ENCODE assay signal across 8 cellular contexts in the genomic region with DNA sequence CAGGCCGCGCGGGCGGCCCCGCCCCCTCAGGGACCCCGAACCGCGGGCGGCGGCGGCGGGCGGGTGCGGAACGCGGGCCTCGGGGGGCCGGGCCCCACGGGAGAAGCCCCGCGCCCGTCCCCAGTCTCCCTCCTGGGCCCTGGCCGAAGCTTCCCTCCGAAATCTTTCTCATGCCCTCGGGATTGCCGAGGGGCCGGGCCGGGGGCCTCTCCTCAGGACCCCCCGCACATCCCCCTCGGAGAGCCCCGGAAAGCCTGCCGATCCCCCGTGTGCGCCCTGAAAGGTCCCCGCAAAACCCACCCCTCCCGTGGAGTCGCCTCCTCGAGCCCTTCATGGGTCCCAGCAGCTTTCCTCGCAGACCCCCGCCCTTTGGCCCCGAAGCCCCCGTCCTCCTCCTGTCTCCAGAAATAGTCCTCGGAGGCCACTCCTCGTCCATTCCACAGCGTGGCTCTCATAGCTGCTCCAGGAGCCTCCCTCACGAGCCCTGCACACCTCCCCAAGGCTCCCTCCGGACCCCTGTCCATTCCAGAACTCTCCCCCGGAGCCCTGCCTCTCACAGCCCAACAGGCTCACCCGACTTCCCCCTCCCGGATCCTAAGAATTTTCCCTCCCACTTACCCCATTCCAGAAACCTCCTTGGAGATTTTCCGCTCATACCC. TPM values are rescaled to one million over a fixed set of nuclear protein-coding genes. Genes with fewer than 3 reads are reported as not detected.
A peak's percentile ranks its signal among the peaks of the same experiment; 100 is the strongest.
DNase-seq lines count a peak whose midpoint lies in the region; ATAC-seq, FAIRE-seq and TF ChIP-seq lines count a peak whose summit lies in the region.

No MANE protein-coding gene starts in this region.

- FAIRE-seq in bronchial epithelial cell (lab: Jason Lieb, UNC), result no peak

- H2AFZ ChIP-seq in KMS-11 (ENCODE audit: low read depth), result no peak overlapping the region

- DNase-seq in CD4-positive, alpha-beta memory T cell, result no peak
- DNase-seq in bronchial epithelial cell (ENCODE audit: low read depth) (no peak), right lobe of liver (peak in 2 of 3 donors; percentile 43 to 66), transverse colon (peak; percentile 21)

- peak overlapping the region; percentile 88 for H3K9ac ChIP-seq in KMS-11

- 3% methylated on average over 20 of the region's 51 CpGs for WGBS in right lobe of liver (ENCODE audit: insufficient coverage, low coverage, low lambda C conversion rate, missing lambda C conversion rate)
- WGBS in transverse colon (ENCODE audit: low coverage in 1 of 2), 2 donors, result 9% methylated on average over 9 of the region's 51 CpGs; no CpG with 5 or more reads in 1 of the 2 donors

- no peaks in the 10 kb centered on the region for H3K27me3 Mint-ChIP-seq in CD4-positive, alpha-beta memory T cell

- H3K4me1 Mint-ChIP-seq in CD4-positive, alpha-beta memory T cell, result peaks cover 51 to 77% (median 63%) of the 10 kb centered on the region in 4 donors

- H4K20me1 ChIP-seq in KMS-11 (ENCODE audit: insufficient read depth), result no peaks in the 10 kb centered on the region

- H3K27me3 ChIP-seq in CD4-positive, alpha-beta memory T cell (ENCODE audit: insufficient read depth, low read length), result no peaks in the 10 kb centered on the region
- H3K27me3 ChIP-seq in KMS-11 (ENCODE audit: insufficient read depth, low read depth) (no peaks in the 10 kb centered on the region), bronchial epithelial cell (ENCODE audit: control insufficient read depth, insufficient read depth, low read length) (no peaks in the 10 kb centered on the region), right lobe of liver (no peaks in the 10 kb centered on the region), transverse colon (no peaks in the 10 kb centered on the region)

- CTCF ChIA-PET in CD4-positive, alpha-beta memory T cell (lab: Charles Lee; ENCODE audit: partially characterized antibody), result interaction anchor here (0.8 to 1.9 kb wide), 7 partner anchors 11 to 93 kb away, joined by 3 to 5 read pairs (median 3); a partner anchor contains a TSS

- H3K4me3 ChIP-seq in CD4-positive, alpha-beta memory T cell (ENCODE audit: low read length in 2 of 2), result peak overlapping the region; percentile 29 to 73
- no peak overlapping the region for H3K4me3 ChIP-seq in KMS-11 (IDR thresholded peaks at IDR 0.05; ENCODE audit: insufficient read depth, low read depth, low read length)
- H3K4me3 ChIP-seq in bronchial epithelial cell (ENCODE audit: low read depth, low read length), result peak overlapping the region; percentile 81
- H3K4me3 ChIP-seq in right lobe of liver, result peak overlapping the region; percentile 54 to 81 (median 64)
- peak overlapping the region; percentile 71 to 100 (median 92) for H3K4me3 ChIP-seq in transverse colon

- peak overlapping the region; percentile 88 to 95 (median 92) for H3K27ac Mint-ChIP-seq in CD4-positive, alpha-beta memory T cell

- no peak for TF ChIP-seq EP300 in transverse colon (IDR thresholded peaks at IDR 0.05; ENCODE audit: low read depth)

- intact Hi-C loops in CD4-positive, alpha-beta memory T cell (cut with micrococcal nuclease), result loop anchor here (1.0 to 5.0 kb wide), 5 partner anchors 49 to 480 kb away; a partner anchor contains a TSS
- intact Hi-C loops in right lobe of liver (cut with DNase I), result no loop called here
- intact Hi-C loops in transverse colon (cut with DNase I; ENCODE audit: low total_unique reads), result loop anchor here (10.0 kb wide), 1 partner anchor 192 kb away; a partner anchor contains a TSS

- H3K36me3 Mint-ChIP-seq in CD4-positive, alpha-beta memory T cell, result peaks cover 4 to 31% of the 10 kb centered on the region in 2 donors

- no peak for ATAC-seq in right lobe of liver
- ATAC-seq in HG02938 (IDR thresholded peaks at IDR 0.05; ENCODE audit: unreplicated experiment), result no peak
- ATAC-seq in GM19328 (IDR thresholded peaks at IDR 0.05; ENCODE audit: unreplicated experiment), result no peak
- ATAC-seq in GM21515 (IDR thresholded peaks at IDR 0.05; ENCODE audit: unreplicated experiment), result no peak

- peak overlapping the region; percentile 77 for H3K27ac ChIP-seq in CD4-positive, alpha-beta memory T cell (ENCODE audit: low read depth, low read length)
- H3K27ac ChIP-seq in KMS-11 (peak overlapping the region; percentile 33; the same call in 1 of the 2 replicates), right lobe of liver (peak overlapping the region; percentile 53 to 86 (median 60)), transverse colon (peak overlapping the region; percentile 83 to 93 (median 88))

- no peak for TF ChIP-seq POLR2A in right lobe of liver (IDR thresholded peaks at IDR 0.05)
- no peak for TF ChIP-seq POLR2A in transverse colon (IDR thresholded peaks at IDR 0.05)

- no peaks in the 10 kb centered on the region for H3K9me3 Mint-ChIP-seq in CD4-positive, alpha-beta memory T cell

- peak overlapping the region; percentile 81 for H3K4me2 ChIP-seq in KMS-11

- H3K79me2 ChIP-seq in KMS-11 (ENCODE audit: insufficient read depth, low read depth), result peaks cover 39% of the 10 kb centered on the region

- peaks cover 57% of the 10 kb centered on the region for H3K4me1 ChIP-seq in CD4-positive, alpha-beta memory T cell (ENCODE audit: insufficient read depth, low read length)
- peaks cover 58% of the 10 kb centered on the region for H3K4me1 ChIP-seq in KMS-11 (ENCODE audit: low read depth, poor library complexity, severe bottlenecking)
- peaks cover 0 to 8% (median 3%) of the 10 kb centered on the region in 4 donors for H3K4me1 ChIP-seq in right lobe of liver
- peaks cover 19 to 44% (median 26%) of the 10 kb centered on the region in 4 donors for H3K4me1 ChIP-seq in transverse colon

- peak overlapping the region; percentile 80 to 88 (median 83) for H3K4me3 Mint-ChIP-seq in CD4-positive, alpha-beta memory T cell

- in situ Hi-C loops in transverse colon (cut with MboI; ENCODE audit: low pct_ligation_motif_present in 1 of 4, low pct_unique_long_range_greater_than_20kb in 1 of 4, low sequenced_read_pairs in 3 of 4), result loop anchor here in 2 of 4 donors (10.0 to 25.0 kb wide), 2 partner anchors 52 to 195 kb away; a partner anchor contains a TSS

- H3K36me3 ChIP-seq in CD4-positive, alpha-beta memory T cell (ENCODE audit: insufficient read depth, low read length), result no peaks in the 10 kb centered on the region
- no peaks in the 10 kb centered on the region for H3K36me3 ChIP-seq in KMS-11 (ENCODE audit: insufficient read depth)
- peaks cover 3% of the 10 kb centered on the region for H3K36me3 ChIP-seq in bronchial epithelial cell (ENCODE audit: control insufficient read depth, insufficient read depth, low read length)
- no peaks in the 10 kb centered on the region for H3K36me3 ChIP-seq in right lobe of liver
- H3K36me3 ChIP-seq in transverse colon, result no peaks in the 10 kb centered on the region

- no peaks in the 10 kb centered on the region for H3K9me3 ChIP-seq in CD4-positive, alpha-beta memory T cell (ENCODE audit: control insufficient read depth in 1 of 2, low read length in 2 of 2)
- H3K9me3 ChIP-seq in right lobe of liver, result no peaks in the 10 kb centered on the region
- no peaks in the 10 kb centered on the region for H3K9me3 ChIP-seq in transverse colon

- POLR2A ChIA-PET in CD4-positive, alpha-beta memory T cell (lab: Charles Lee; ENCODE audit: partially characterized antibody), result interaction anchor here (0.9 to 3.7 kb wide), 16 partner anchors 7 to 102 kb away, joined by 3 to 29 read pairs (median 8); a partner anchor contains a TSS

- TF ChIP-seq CTCF in KMS-11 (conservative IDR thresholded peaks at IDR 0.05; ENCODE audit: low read depth, low read length) (no peak), bronchial epithelial cell (IDR thresholded peaks at IDR 0.05; ENCODE audit: insufficient read depth, low read length, severe bottlenecking) (no peak), right lobe of liver (IDR thresholded peaks at IDR 0.05) (no peak), transverse colon (IDR thresholded peaks at IDR 0.05) (no peak)

RNA-seq across cellular contexts. Expression of a gene that starts 0.6 kb away (rescaled TPM):
- total RNA-seq in CD4-positive, alpha-beta memory T cell, result 10 to 100 TPM; 65.0 to 79.6 TPM
- polyA plus RNA-seq in CD4-positive, alpha-beta memory T cell, result 10 to 100 TPM in 1 of 2 donors, 1 to 10 TPM in 1; 7.3 to 20.2 TPM
- total RNA-seq in bronchial epithelial cell (19.2 and 38.7 TPM in 2 replicates), right lobe of liver (10 to 100 TPM; 23.0 to 45.6 (median 31.6) TPM), transverse colon (100 to 1,000 TPM in 1 of 4 donors, 10 to 100 TPM in 3; 60.7 to 102 (median 77.1) TPM)

RNA-seq across cellular contexts. Expression of a gene that starts 6.9 kb away (rescaled TPM):
- total RNA-seq in CD4-positive, alpha-beta memory T cell, result 100 to 1,000 TPM; 384 to 389 TPM
- polyA plus RNA-seq in CD4-positive, alpha-beta memory T cell, result 1,000 to 10,000 TPM; 1,040 to 1,509 TPM
- total RNA-seq in bronchial epithelial cell (not detected in 2 replicates), right lobe of liver (10 to 100 TPM in 3 of 6 experiments, 1 to 10 TPM in 3; 2.8 to 23.8 (median 12.7) TPM), transverse colon (10 to 100 TPM in 2 of 4 donors, 1 to 10 TPM in 1, not detected in 1; 7.6 to 18.7 (median 17.6) TPM)

RNA-seq across cellular contexts. Expression of a gene that starts 22.1 kb away (rescaled TPM):
- total RNA-seq in CD4-positive, alpha-beta memory T cell, result 1 to 10 TPM; 8.4 to 8.5 TPM
- polyA plus RNA-seq in CD4-positive, alpha-beta memory T cell, result 1 to 10 TPM; 2.0 to 4.5 TPM
- total RNA-seq in bronchial epithelial cell (under 0.01 TPM in 2 replicates), right lobe of liver (under 1 TPM; 0.32 to 0.97 (median 0.61) TPM), transverse colon (under 1 TPM in 2 of 4 donors, not detected in 2; 0.14 to 0.64 TPM)

RNA-seq across cellular contexts. Expression of a gene that starts 46.6 kb away (rescaled TPM):
- not detected for total RNA-seq in CD4-positive, alpha-beta memory T cell
- 1 to 10 TPM in 1 of 2 donors, not detected in 1; 1.6 TPM for polyA plus RNA-seq in CD4-positive, alpha-beta memory T cell
- not detected in 2 replicates for total RNA-seq in bronchial epithelial cell
- total RNA-seq in right lobe of liver, result not detected
- not detected for total RNA-seq in transverse colon

RNA-seq across cellular contexts. Expression of a gene that starts 48.1 kb away (rescaled TPM):
- total RNA-seq in CD4-positive, alpha-beta memory T cell, result 10 to 100 TPM; 49.2 to 53.8 TPM
- 10 to 100 TPM; 21.5 to 46.7 TPM for polyA plus RNA-seq in CD4-positive, alpha-beta memory T cell
- total RNA-seq in bronchial epithelial cell, result 31.6 and 59.9 TPM in 2 replicates
- 10 to 100 TPM; 18.6 to 34.9 (median 24.8) TPM for total RNA-seq in right lobe of liver
- 10 to 100 TPM; 37.8 to 71.2 (median 43.0) TPM for total RNA-seq in transverse colon

Comparison
In these comparisons a context has a peak if more than half of its experiments do, and no peak if none do; other contexts are left out.
1. DNase-seq: peak in right lobe of liver (2 of 3) and transverse colon (single experiment); none in CD4-positive, alpha-beta memory T cell (0 of 5) and bronchial epithelial cell (single experiment).
2. H3K27ac ChIP-seq: peak in every context shown above with its lines; median percentile 88 in transverse colon; 77 in CD4-positive, alpha-beta memory T cell; 60 in right lobe of liver; 33 in KMS-11.
3. RNA of a gene that starts 6.9 kb away (total RNA-seq): 384 to 389 TPM in CD4-positive, alpha-beta memory T cell; 7.6 to 18.7 TPM in transverse colon, 2.8 to 23.8 TPM in right lobe of liver and not detected in bronchial epithelial cell; every median in the first group is over 10 times any median in the second.
4. intact Hi-C loops: an anchor here in CD4-positive, alpha-beta memory T cell (1.0 to 5.0 kb wide) and transverse colon (10.0 kb wide); none called in right lobe of liver.